In the genomic region with DNA sequence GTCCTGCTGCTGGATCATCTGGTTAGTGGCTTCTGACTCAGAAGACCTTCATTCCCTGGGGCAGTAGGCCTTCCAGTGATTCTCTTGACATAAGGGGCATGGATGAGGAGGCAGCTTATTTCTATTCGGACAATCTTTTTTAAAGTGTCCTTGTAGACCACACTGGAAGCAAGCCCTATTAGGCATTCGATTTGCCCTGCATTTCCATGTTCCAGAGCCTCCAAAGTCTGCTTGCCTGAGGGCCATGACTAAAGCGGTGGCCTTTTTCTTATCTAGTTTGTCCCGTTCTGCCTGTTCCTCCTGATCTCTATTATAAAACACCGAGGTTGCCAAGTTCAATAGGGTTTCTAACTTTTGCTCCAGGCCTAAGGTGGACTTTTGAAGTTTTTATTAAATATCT, we compare ENCODE assay signal across 2 cellular contexts. TPM values are rescaled to one million over a fixed set of nuclear protein-coding genes. Genes with fewer than 3 reads are reported as not detected.
"Had no signal": no experiment of that assay in that cellular context is flagged by ENCODE, and none has a peak within 500 bp of the region (broad histone marks: within the 10 kb centered on the region; RNA-seq: fewer than 3 reads in every experiment).

No MANE protein-coding gene starts in this region.

RNA-seq across cellular contexts. Expression of gene S1PR3, which starts 49.7 kb away (rescaled TPM):
- total RNA-seq: activated B cell treated with CpG ODN at 0.5 μM for 24 hours; activated T-helper 17 cell treated with anti-CD3 and anti-CD28 coated beads, Interleukin-2, amount 50 U/mL, for 72 hours had no signal
